In genomic region chr3:16728762-16729745, GRCh38 we compare ENCODE assay signal across 15 cellular contexts.
DNase-seq lines count a peak whose midpoint lies in the region; ATAC-seq, FAIRE-seq and TF ChIP-seq lines count a peak whose summit lies in the region.
"Had no signal": no experiment of that assay in that cellular context is flagged by ENCODE, and none has a peak within 500 bp of the region (broad histone marks: within the 10 kb centered on the region; RNA-seq: fewer than 3 reads in every experiment).

No MANE protein-coding gene starts in this region.

- H3K4me3 ChIP-seq in AG10803 (ENCODE audit: low read length), result no peak overlapping the region
- no peak overlapping the region for H3K4me3 ChIP-seq in astrocyte of the spinal cord (ENCODE audit: low read depth, low read length)
- H3K4me3 ChIP-seq in keratinocyte (ENCODE audit: control insufficient read depth in 2 of 3, extremely low read depth in 1 of 3, insufficient read depth in 2 of 3, low read depth in 1 of 3, low read length in 3 of 3), result no peak overlapping the region
- H3K4me3 ChIP-seq: cardiac muscle cell, hepatocyte had no signal

- in situ Hi-C loops in astrocyte of the spinal cord (cut with HindIII; ENCODE audit: low sequenced_read_pairs), result no loop called here

- no peak for FAIRE-seq in keratinocyte (lab: Jason Lieb, UNC)

- H3K27ac ChIP-seq in keratinocyte (ENCODE audit: control insufficient read depth, insufficient read depth, low read length), result no peak overlapping the region
- H3K27ac ChIP-seq: C4-2B, cardiac muscle cell, hepatocyte had no signal

- DNase-seq in AG10803 (ENCODE audit: low read depth), result peak; percentile 81
- peak; percentile 75 for DNase-seq in NCI-H226
- peak; percentile 54 for DNase-seq in astrocyte of the spinal cord (ENCODE audit: low read depth, low spot score)
- DNase-seq in keratinocyte (ENCODE audit: low read depth, low spot score), result peak; percentile 9
- no peak for DNase-seq in DMS79 (lab: John Stamatoyannopoulos, UW)
- DNase-seq in erythroblast (lab: John Stamatoyannopoulos, UW), result no peak
- DNase-seq: activated effector memory CD4-positive, alpha-beta T cell treated with Interleukin-2 at 50 U/mL for 16 hours; Kasumi-1; NCI-H1930; NCI-H774 had no signal

- H3K4me1 ChIP-seq in keratinocyte (ENCODE audit: control insufficient read depth, extremely low read depth, insufficient read depth, low read length), result peaks cover 14% of the 10 kb centered on the region

- TF ChIP-seq POLR2A in erythroblast (IDR thresholded peaks at IDR 0.05; ENCODE audit: low read length), result no peak

- no peaks in the 10 kb centered on the region for H4K20me1 ChIP-seq in keratinocyte (ENCODE audit: control insufficient read depth, extremely low read depth, insufficient read depth, low read length)

- TF ChIP-seq CTCF in AG10803 (conservative IDR thresholded peaks at IDR 0.05; ENCODE audit: low read length), result no peak
- no peak for TF ChIP-seq CTCF in astrocyte of the spinal cord (IDR thresholded peaks at IDR 0.05; ENCODE audit: low read depth, low read length)
- no peak for TF ChIP-seq CTCF in keratinocyte (optimal IDR thresholded peaks at IDR 0.05 in 1 of 3, IDR thresholded peaks at IDR 0.05 in 1 of 3, conservative IDR thresholded peaks at IDR 0.05 in 1 of 3; ENCODE audit: extremely low read depth in 1 of 3, insufficient read depth in 2 of 3, low read length in 3 of 3)

- peaks cover 2% of the 10 kb centered on the region for H3K9me3 ChIP-seq in keratinocyte (ENCODE audit: control insufficient read depth, low read depth, low read length)

- dilution Hi-C loops in keratinocyte (cut with MboI; ENCODE audit: extremely low pct_ligation_motif_present, low sequenced_read_pairs), result no loop called here

- H3K9me1 ChIP-seq in keratinocyte (ENCODE audit: control insufficient read depth, extremely low read depth, insufficient read depth, low read length), result no peaks in the 10 kb centered on the region

- ATAC-seq in GM18868 (IDR thresholded peaks at IDR 0.05; ENCODE audit: unreplicated experiment), result no peak
- ATAC-seq in GM21529 (IDR thresholded peaks at IDR 0.05; ENCODE audit: unreplicated experiment), result no peak

- H3K27me3 ChIP-seq in keratinocyte (ENCODE audit: control insufficient read depth, extremely low read depth, insufficient read depth, low read length), result no peaks in the 10 kb centered on the region
- H3K27me3 ChIP-seq: cardiac muscle cell, hepatocyte had no signal

- no peak overlapping the region for H3K9ac ChIP-seq in keratinocyte (ENCODE audit: control insufficient read depth, extremely low read depth, insufficient read depth, low read length)

- peak overlapping the region; percentile 54 for H3K4me2 ChIP-seq in keratinocyte (ENCODE audit: control insufficient read depth, extremely low read depth, insufficient read depth, low read depth, low read length)
- H3K4me2 ChIP-seq: hepatocyte had no signal

- H3K36me3 ChIP-seq in keratinocyte (ENCODE audit: control insufficient read depth in 2 of 2, extremely low read depth in 1 of 2, insufficient read depth in 2 of 2, low read length in 2 of 2), result no peaks in the 10 kb centered on the region
- H3K36me3 ChIP-seq: cardiac muscle cell had no signal

- peak overlapping the region; percentile 77 for H2AFZ ChIP-seq in keratinocyte (ENCODE audit: control insufficient read depth, low read length)
- H2AFZ ChIP-seq: hepatocyte had no signal

- no peaks in the 10 kb centered on the region for H3K79me2 ChIP-seq in keratinocyte (ENCODE audit: control insufficient read depth, insufficient read depth, low read length)
- H3K79me2 ChIP-seq: hepatocyte had no signal

Comparison
In these comparisons a context has a peak if more than half of its experiments do, and no peak if none do; other contexts are left out.
1. DNase-seq: peak in AG10803 (single experiment), NCI-H226 (single experiment), astrocyte of the spinal cord (single experiment) and keratinocyte (single experiment); none in DMS79 (single experiment) and erythroblast (0 of 2).